In the genomic region with DNA sequence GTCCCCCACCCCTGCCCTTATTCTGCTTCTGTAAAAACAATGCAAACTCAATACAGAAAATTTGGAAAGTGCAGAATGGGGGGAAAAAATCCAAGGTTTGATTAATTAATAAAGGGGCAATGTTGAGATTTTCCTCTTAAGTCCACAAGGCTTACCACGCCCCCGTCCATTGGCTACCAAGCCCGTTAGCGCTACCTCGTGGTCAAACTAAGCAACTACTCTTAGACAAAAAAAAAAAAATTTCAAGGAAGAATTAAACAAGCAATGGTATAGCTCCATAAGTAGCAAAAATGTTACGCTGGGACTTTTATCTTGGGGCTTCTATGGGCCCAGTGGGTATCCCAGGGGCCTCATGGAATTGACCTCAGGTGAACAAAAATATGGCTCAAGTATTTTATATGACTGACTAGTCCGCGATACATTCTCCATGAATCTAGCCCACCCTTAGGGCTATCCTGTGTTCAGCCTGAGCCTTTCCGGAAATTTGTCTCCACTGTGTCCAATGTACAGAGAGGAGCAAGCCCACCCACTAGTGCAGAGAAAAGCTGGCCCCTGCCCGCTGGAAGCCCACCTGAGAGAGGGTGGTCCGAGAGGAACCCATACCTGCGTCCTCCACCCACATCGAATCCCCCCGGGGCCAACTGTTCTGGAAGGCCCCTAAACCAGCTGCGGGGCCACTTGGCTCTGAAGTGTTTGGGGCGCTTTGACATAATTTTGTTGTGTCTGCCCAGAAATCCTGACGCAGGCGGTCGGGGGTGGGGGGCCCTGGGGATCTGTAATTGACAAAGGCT, we compare ENCODE assay signal across 7 cellular contexts. TPM values are rescaled to one million over a fixed set of nuclear protein-coding genes. Genes with fewer than 3 reads are reported as not detected.
DNase-seq lines count a peak whose midpoint lies in the region; ATAC-seq and TF ChIP-seq lines count a peak whose summit lies in the region.

No MANE protein-coding gene starts in this region.

- H3K36me3 Mint-ChIP-seq in immature natural killer cell = no peaks in the 10 kb centered on the region

- peaks cover 3 to 4% (median 3%) of the 10 kb centered on the region in 3 donors for H3K27me3 Mint-ChIP-seq in immature natural killer cell (ENCODE audit: low read depth in 3 of 3)

- ATAC-seq in GM18498 (IDR thresholded peaks at IDR 0.05; ENCODE audit: unreplicated experiment) = no peak

- no peak overlapping the region for H3K27ac Mint-ChIP-seq in immature natural killer cell

- in situ Hi-C loops in T47D (cut with HindIII; ENCODE audit: low pct_unique_long_range_greater_than_20kb, low sequenced_read_pairs) = no loop called here

- H3K4me3 Mint-ChIP-seq in immature natural killer cell = no peak overlapping the region

- H3K4me1 Mint-ChIP-seq in immature natural killer cell = no peaks in the 10 kb centered on the region

- peak; percentile 69 for TF ChIP-seq CTCF in GM12874 (IDR thresholded peaks at IDR 0.05; ENCODE audit: insufficient read depth, low read depth, low read length)

- DNase-seq in NCI-H2029 (lab: John Stamatoyannopoulos, UW) (peak; percentile 14), T-helper 1 cell (peak in 4 of 5 donors; percentile 27 to 59 (median 38)), T47D (ENCODE audit: low read depth in 1 of 2, low spot score in 1 of 2) (peak; percentile 41 to 79), immature natural killer cell (peak; percentile 48 to 57 (median 53))
- DNase-seq in stimulated activated CD4-positive, alpha-beta T cell treated with anti-CD3 and anti-CD28 coated beads, Interleukin-15, amount 100 ng/mL, for 48 hours (ENCODE audit: low read depth in 2 of 2) = peak; percentile 25 to 35

- H3K9me3 Mint-ChIP-seq in immature natural killer cell = no peaks in the 10 kb centered on the region

RNA-seq across cellular contexts. Expression of gene TEX2, which starts 19.1 kb away (rescaled TPM):
- polyA plus RNA-seq in immature natural killer cell = 1 to 10 TPM; 4.7 to 8.1 (median 6.3) TPM
